Comparison of ENCODE assay signal across 20 cellular contexts in the genomic region with DNA sequence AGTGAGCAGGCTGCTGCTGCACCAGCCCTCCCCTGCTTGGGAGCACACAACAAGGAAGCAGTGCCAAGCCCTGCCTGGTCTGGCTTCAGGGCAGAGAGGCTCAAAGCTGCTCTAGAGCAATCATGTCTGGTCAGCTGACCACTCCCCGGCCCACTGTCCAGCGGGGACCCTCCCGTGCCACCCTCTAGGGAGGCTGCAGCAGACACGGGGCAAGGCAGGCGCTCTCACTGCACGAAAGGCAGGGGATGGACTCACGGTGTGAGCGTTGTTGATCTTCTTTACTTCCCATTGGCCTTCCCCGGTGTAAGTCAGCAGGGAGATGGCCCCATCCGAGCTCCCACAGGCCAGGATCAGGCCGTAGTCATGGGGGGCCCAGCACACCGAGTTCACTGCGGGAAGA. TPM values are rescaled to one million over a fixed set of nuclear protein-coding genes. Genes with fewer than 3 reads are reported as not detected.
"Had no signal": no experiment of that assay in that cellular context is flagged by ENCODE, and none has a peak within 500 bp of the region (broad histone marks: within the 10 kb centered on the region; RNA-seq: fewer than 3 reads in every experiment).

No MANE protein-coding gene starts in this region.

- H3K4me1 ChIP-seq: foreskin keratinocyte, psoas muscle, SJCRH30 had no signal

- H3K27me3 ChIP-seq: foreskin keratinocyte, SJCRH30, transverse colon had no signal

- H3K9me3 Mint-ChIP-seq: activated naive CD8-positive, alpha-beta T cell treated with anti-CD3 and anti-CD28 coated beads, Interleukin-2, amount 10 ng/mL, durations not matched to agents 7 days and 5 days; dendritic cell treated with granulocyte-macrophage colony-stimulating factor and Interleukin-4, amounts not matched to agents 40 ng/mL and 50 ng/mL, for 4 days; memory B cell; neural crest cell; stimulated activated memory B cell treated with anti-CD40 and anti-IgM and Interleukin-4, amounts not matched to agents 10 μg/mL and 1 μg/mL and 100 μg/mL, for 72 hours; WTC11 had no signal

- H3K4me3 Mint-ChIP-seq: activated naive CD8-positive, alpha-beta T cell treated with anti-CD3 and anti-CD28 coated beads, Interleukin-2, amount 10 ng/mL, durations not matched to agents 7 days and 5 days; dendritic cell treated with granulocyte-macrophage colony-stimulating factor and Interleukin-4, amounts not matched to agents 40 ng/mL and 50 ng/mL, for 4 days; memory B cell; neural crest cell; stimulated activated memory B cell treated with anti-CD40 and anti-IgM and Interleukin-4, amounts not matched to agents 10 μg/mL and 1 μg/mL and 100 μg/mL, for 72 hours; WTC11 had no signal

- H3K4me1 Mint-ChIP-seq: activated naive CD8-positive, alpha-beta T cell treated with anti-CD3 and anti-CD28 coated beads, Interleukin-2, amount 10 ng/mL, durations not matched to agents 7 days and 5 days; memory B cell; stimulated activated memory B cell treated with anti-CD40 and anti-IgM and Interleukin-4, amounts not matched to agents 10 μg/mL and 1 μg/mL and 100 μg/mL, for 72 hours; WTC11 had no signal

- H3K27ac Mint-ChIP-seq: activated naive CD8-positive, alpha-beta T cell treated with anti-CD3 and anti-CD28 coated beads, Interleukin-2, amount 10 ng/mL, durations not matched to agents 7 days and 5 days; dendritic cell treated with granulocyte-macrophage colony-stimulating factor and Interleukin-4, amounts not matched to agents 40 ng/mL and 50 ng/mL, for 4 days; memory B cell; WTC11 had no signal

- H3K4me3 ChIP-seq: psoas muscle, SJCRH30, transverse colon had no signal

- ATAC-seq: foreskin keratinocyte; stimulated activated memory B cell treated with anti-CD40 and anti-IgM and Interleukin-4, amounts not matched to agents 10 μg/mL and 1 μg/mL and 100 μg/mL, for 72 hours; WTC11 had no signal

- DNase-seq: activated CD4-positive, alpha-beta T cell treated with anti-CD3 and anti-CD28 coated beads for 48 hours; activated CD8-positive, alpha-beta memory T cell treated with anti-CD3 and anti-CD28 coated beads for 24 hours; activated effector memory CD4-positive, alpha-beta T cell treated with Interleukin-2 at 50 U/mL for 16 hours; activated naive CD8-positive, alpha-beta T cell treated with anti-CD3 and anti-CD28 coated beads, Interleukin-2, amount 10 ng/mL, durations not matched to agents 7 days and 5 days; aorta; cerebellar nuclear complex; effector memory CD4-positive, alpha-beta T cell; foreskin keratinocyte; left ventricle myocardium superior; psoas muscle; SJCRH30; stimulated activated CD4-positive, alpha-beta T cell treated with anti-CD3 and anti-CD28 coated beads, Interleukin-12 subunit alpha, Interleukin-12 subunit beta, amount 100 ng/mL, for 4 hours; transverse colon had no signal

- H3K9me3 ChIP-seq: psoas muscle, SJCRH30, transverse colon had no signal

- H3K27me3 Mint-ChIP-seq: activated naive CD8-positive, alpha-beta T cell treated with anti-CD3 and anti-CD28 coated beads, Interleukin-2, amount 10 ng/mL, durations not matched to agents 7 days and 5 days; dendritic cell treated with granulocyte-macrophage colony-stimulating factor and Interleukin-4, amounts not matched to agents 40 ng/mL and 50 ng/mL, for 4 days; memory B cell; stimulated activated memory B cell treated with anti-CD40 and anti-IgM and Interleukin-4, amounts not matched to agents 10 μg/mL and 1 μg/mL and 100 μg/mL, for 72 hours had no signal

- H3K27ac ChIP-seq: foreskin keratinocyte, psoas muscle, SJCRH30, transverse colon had no signal

- FAIRE-seq: TTC549 had no signal

RNA-seq across cellular contexts. Expression of gene GHRL, which starts 19.0 kb away (rescaled TPM):
- total RNA-seq: foreskin keratinocyte, kidney epithelial cell, left ventricle myocardium superior, SJCRH30 had no signal
- polyA plus RNA-seq: foreskin keratinocyte had no signal
